In genomic region chr5:155936520-155937406, GRCh38 we compare ENCODE assay signal across 21 cellular contexts.
DNase-seq lines count a peak whose midpoint lies in the region; ATAC-seq and TF ChIP-seq lines count a peak whose summit lies in the region.
"Had no signal": no experiment of that assay in that cellular context is flagged by ENCODE, and none has a peak within 500 bp of the region (broad histone marks: within the 10 kb centered on the region; RNA-seq: fewer than 3 reads in every experiment).

No MANE protein-coding gene starts in this region.

- no peaks in the 10 kb centered on the region for H4K20me1 ChIP-seq in smooth muscle cell (ENCODE audit: low read depth)

- no peaks in the 10 kb centered on the region for H3K27me3 ChIP-seq in H7 (ENCODE audit: control insufficient read depth, insufficient read depth, low read length)
- H3K27me3 ChIP-seq in smooth muscle cell (ENCODE audit: low read depth) = no peaks in the 10 kb centered on the region

- H3K27ac ChIP-seq in smooth muscle cell (ENCODE audit: low read depth) = no peak overlapping the region
- H3K27ac ChIP-seq: 22Rv1, HL-60, PC-9, SK-N-MC had no signal

- H3K4me1 ChIP-seq in smooth muscle cell (ENCODE audit: low read depth) = no peaks in the 10 kb centered on the region

- TF ChIP-seq CTCF in smooth muscle cell (IDR thresholded peaks at IDR 0.05; ENCODE audit: borderline replicate concordance, insufficient read depth, poor library complexity, severe bottlenecking) = no peak

- in situ Hi-C loops in G401 (cut with HindIII; ENCODE audit: low sequenced_read_pairs) = no loop called here

- H3F3A ChIP-seq in smooth muscle cell (ENCODE audit: low read depth) = no peaks in the 10 kb centered on the region

- DNase-seq in DMS 273 (lab: John Stamatoyannopoulos, UW; ENCODE audit: unreplicated experiment) = peak; percentile 29
- DNase-seq in DMS 273 treated with DMSO at 0.1 percent for 48 hours (lab: John Stamatoyannopoulos, UW) = no peak
- peak; percentile 9 for DNase-seq in H7
- peak; percentile 59 for DNase-seq in left ventricle myocardium superior
- DNase-seq in smooth muscle cell (lab: John Stamatoyannopoulos, UW; ENCODE audit: unreplicated experiment) = no peak
- DNase-seq in erythroblast (lab: John Stamatoyannopoulos, UW) = no peak
- DNase-seq in G401 (ENCODE audit: low spot score) = no peak
- DNase-seq in stimulated activated naive B cell treated with anti-CD40 and anti-IgM and Interleukin-4, amounts not matched to agents 10 μg/mL and 1 μg/mL and 100 μg/mL, for 72 hours = no peak
- DNase-seq: Calu3; CD4-positive, alpha-beta memory T cell; DMS79 treated with DMSO at 0.1 percent for 48 hours; NCI-H1105 treated with DMSO at 0.1 percent for 48 hours; NCI-H1694 treated with DMSO at 0.1 percent for 48 hours; NCI-H2107; NCI-H345; NCI-H526 treated with DMSO at 0.1 percent for 48 hours; PC-9 had no signal

- H3K27me3 Mint-ChIP-seq in stimulated activated naive B cell treated with anti-CD40 and anti-IgM and Interleukin-4, amounts not matched to agents 10 μg/mL and 1 μg/mL and 100 μg/mL, for 72 hours = peaks cover 0 to 6% of the 10 kb centered on the region in 2 donors

- no peak for TF ChIP-seq POLR2A in erythroblast (IDR thresholded peaks at IDR 0.05; ENCODE audit: low read length)

- intact Hi-C loops in left ventricle myocardium superior (cut with micrococcal nuclease) = no loop called here

- H3K36me3 ChIP-seq in H7 (replicated peaks; ENCODE audit: control insufficient read depth, insufficient read depth, low read length) (no peaks in the 10 kb centered on the region), smooth muscle cell (ENCODE audit: low read depth) (no peaks in the 10 kb centered on the region)

- no peaks in the 10 kb centered on the region for H3K9me3 ChIP-seq in smooth muscle cell (replicated peaks; ENCODE audit: low read depth)

- peak overlapping the region; percentile 43 for H2AFZ ChIP-seq in smooth muscle cell (ENCODE audit: low read depth)
- H2AFZ ChIP-seq: PC-9 had no signal

- ATAC-seq in left ventricle myocardium superior = peak; percentile 88
- ATAC-seq in stimulated activated naive B cell treated with anti-CD40 and anti-IgM and Interleukin-4, amounts not matched to agents 10 μg/mL and 1 μg/mL and 100 μg/mL, for 72 hours (replicated peaks) = no peak
- ATAC-seq: HCT116 had no signal

- H3K4me3 ChIP-seq in H7 (ENCODE audit: insufficient read depth, low read depth, low read length) (no peak overlapping the region), smooth muscle cell (no peak overlapping the region)
- H3K4me3 ChIP-seq: PC-9, SK-N-MC had no signal

- WGBS in smooth muscle cell (ENCODE audit: low lambda C conversion rate) = 88% methylated on average over 20 of the region's 20 CpGs

- no peaks in the 10 kb centered on the region for H3K36me3 Mint-ChIP-seq in stimulated activated naive B cell treated with anti-CD40 and anti-IgM and Interleukin-4, amounts not matched to agents 10 μg/mL and 1 μg/mL and 100 μg/mL, for 72 hours
- H3K36me3 Mint-ChIP-seq: CD4-positive, alpha-beta memory T cell had no signal

- no peaks in the 10 kb centered on the region for H3K4me1 Mint-ChIP-seq in stimulated activated naive B cell treated with anti-CD40 and anti-IgM and Interleukin-4, amounts not matched to agents 10 μg/mL and 1 μg/mL and 100 μg/mL, for 72 hours
- H3K4me1 Mint-ChIP-seq: CD4-positive, alpha-beta memory T cell had no signal

- H3K79me2 ChIP-seq in smooth muscle cell (ENCODE audit: low read depth) = no peaks in the 10 kb centered on the region

- H3K4me3 Mint-ChIP-seq in stimulated activated naive B cell treated with anti-CD40 and anti-IgM and Interleukin-4, amounts not matched to agents 10 μg/mL and 1 μg/mL and 100 μg/mL, for 72 hours = no peak overlapping the region
- H3K4me3 Mint-ChIP-seq: CD4-positive, alpha-beta memory T cell had no signal

- H3K27ac Mint-ChIP-seq in stimulated activated naive B cell treated with anti-CD40 and anti-IgM and Interleukin-4, amounts not matched to agents 10 μg/mL and 1 μg/mL and 100 μg/mL, for 72 hours = no peak overlapping the region
- H3K27ac Mint-ChIP-seq: CD4-positive, alpha-beta memory T cell had no signal

- no peaks in the 10 kb centered on the region for H3K9me3 Mint-ChIP-seq in stimulated activated naive B cell treated with anti-CD40 and anti-IgM and Interleukin-4, amounts not matched to agents 10 μg/mL and 1 μg/mL and 100 μg/mL, for 72 hours

- H3K9ac ChIP-seq in smooth muscle cell (ENCODE audit: low read depth) = no peak overlapping the region

- H3K4me2 ChIP-seq in smooth muscle cell = no peak overlapping the region
- H3K4me2 ChIP-seq: PC-9 had no signal

Comparison
In these comparisons a context has a peak if more than half of its experiments do, and no peak if none do; other contexts are left out.
1. DNase-seq: peak in DMS 273 (single experiment), H7 (single experiment) and left ventricle myocardium superior (single experiment); none in DMS 273 treated with DMSO at 0.1 percent for 48 hours (single experiment), smooth muscle cell (single experiment), erythroblast (0 of 2), G401 (single experiment) and stimulated activated naive B cell treated with anti-CD40 and anti-IgM and Interleukin-4, amounts not matched to agents 10 μg/mL and 1 μg/mL and 100 μg/mL, for 72 hours (single experiment).